ENCODE assay signal across 8 cellular contexts in genomic region chr19:58183822-58184215, GRCh38. TPM values are rescaled to one million over a fixed set of nuclear protein-coding genes. Genes with fewer than 3 reads are reported as not detected.
DNase-seq lines count a peak whose midpoint lies in the region; ATAC-seq, FAIRE-seq and TF ChIP-seq lines count a peak whose summit lies in the region.

No MANE protein-coding gene starts in this region.

- H3K9ac ChIP-seq in H1 (replicated peaks in 1 of 4; ENCODE audit: extremely low read depth in 1 of 4, low read depth in 3 of 4, low read length in 3 of 4), result peak overlapping the region; percentile 70 to 98 (median 86)

- peaks cover 9% of the 10 kb centered on the region; the same call in 1 of the 2 replicates for H3K23me2 ChIP-seq in H1 (ENCODE audit: low read depth, low read length)

- peaks cover 4% of the 10 kb centered on the region for H3K79me1 ChIP-seq in H1 (ENCODE audit: low read depth, low read length)

- peak overlapping the region; percentile 4; the same call in 1 of the 2 replicates for H2AK5ac ChIP-seq in H1 (ENCODE audit: low read depth, low read length)

- H4K8ac ChIP-seq in H1 (ENCODE audit: extremely low read depth, insufficient read depth, low read length), result peak overlapping the region; percentile 100

- peaks cover 37 to 40% of the 10 kb centered on the region in 2 experiments for H3K9me3 ChIP-seq in H1 (ENCODE audit: insufficient read depth in 2 of 2, low read depth in 1 of 2, low read length in 1 of 2)
- H3K9me3 ChIP-seq in osteoblast (ENCODE audit: low read depth, low read length), result peaks cover 36% of the 10 kb centered on the region

- H3K18ac ChIP-seq in H1 (ENCODE audit: extremely low read depth, low read length), result peak overlapping the region; percentile 60; the same call in 1 of the 2 replicates

- H3K4me3 ChIP-seq in H1 (ENCODE audit: extremely low read depth in 1 of 4, insufficient read depth in 2 of 4, low read depth in 3 of 4, low read length in 4 of 4) (peak overlapping the region; percentile 94 to 97 (median 96)), osteoblast (ENCODE audit: insufficient read depth, low read length) (peak overlapping the region; percentile 99)

- H2BK12ac ChIP-seq in H1 (ENCODE audit: low read depth, low read length), result no peak overlapping the region

- DNase-seq in GF-D8 (lab: John Stamatoyannopoulos, UW) (peak; percentile 33), NOMO-1 treated with dmso at 0.1 percent for 144 hours (lab: John Stamatoyannopoulos, UW; ENCODE audit: unreplicated experiment) (peak; percentile 41), H1 (ENCODE audit: low read depth in 1 of 2, low spot score in 2 of 2) (no peak), osteoblast (ENCODE audit: insufficient read length, low spot score, missing footprints) (no peak), SW 1271 (lab: John Stamatoyannopoulos, UW) (no peak), inferior parietal cortex (ENCODE audit: extremely low spot score) (no peak)

- no peak overlapping the region for H2BK120ac ChIP-seq in H1 (replicated peaks; ENCODE audit: low read depth, low read length)

- H3K14ac ChIP-seq in H1 (ENCODE audit: insufficient read length), result no peak overlapping the region

- WGBS in H1 (ENCODE audit: extremely low coverage in 1 of 2, insufficient coverage in 1 of 2, insufficient read length in 1 of 2, insufficient replicate concordance in 2 of 2, low coverage in 1 of 2, low lambda C conversion rate in 2 of 2, missing lambda C conversion rate in 1 of 2), 2 experiments, result 13% methylated on average over 13 of the region's 13 CpGs; no CpG with 5 or more reads in 1 of the 2 experiments

- no peak overlapping the region for H4K5ac ChIP-seq in H1 (ENCODE audit: insufficient read length, low read depth, low read length)

- TF ChIP-seq CTCF in H1 (IDR thresholded peaks at IDR 0.05; ENCODE audit: control extremely low read depth in 1 of 3, insufficient read depth in 1 of 3, low read depth in 1 of 3, low read length in 3 of 3), result no peak
- no peak for TF ChIP-seq CTCF in osteoblast (IDR thresholded peaks at IDR 0.05; ENCODE audit: extremely low read depth, low read depth, low read length)

- no peak overlapping the region for H4K91ac ChIP-seq in H1 (replicated peaks; ENCODE audit: insufficient read length, low read length)

- no peak overlapping the region for H3K56ac ChIP-seq in H1 (replicated peaks; ENCODE audit: insufficient read length, low read depth, low read length)

- H3K4me1 ChIP-seq in H1 (replicated peaks in 1 of 4; ENCODE audit: control insufficient read depth in 3 of 4, insufficient read depth in 4 of 4, low read length in 3 of 4) (no peaks in the 10 kb centered on the region; a peak in 1 of 7 replicates), osteoblast (ENCODE audit: insufficient read depth, low read length) (peaks cover 3% of the 10 kb centered on the region)

- no peak overlapping the region for H3K4ac ChIP-seq in H1 (replicated peaks; ENCODE audit: insufficient read length, low read depth, low read length)

- no peak for ATAC-seq in GM21529 (IDR thresholded peaks at IDR 0.05; ENCODE audit: unreplicated experiment)
- no peak for ATAC-seq in HG02678 (IDR thresholded peaks at IDR 0.05; ENCODE audit: unreplicated experiment)

- no peak for TF ChIP-seq EP300 in H1 (IDR thresholded peaks at IDR 0.05; ENCODE audit: borderline replicate concordance in 1 of 2, low read depth in 2 of 2, low read length in 2 of 2)

- H3K27me3 ChIP-seq in H1 (replicated peaks in 1 of 4; ENCODE audit: control insufficient read depth in 3 of 4, extremely low read depth in 1 of 4, insufficient read depth in 3 of 4, low read length in 3 of 4) (no peaks in the 10 kb centered on the region), osteoblast (ENCODE audit: insufficient read depth, low read length) (no peaks in the 10 kb centered on the region)

- no peak for TF ChIP-seq POLR2A in H1 (IDR thresholded peaks at IDR 0.05; ENCODE audit: control extremely low read depth in 1 of 2, low read depth in 2 of 2, low read length in 2 of 2)

- POLR2A ChIA-PET in H1 (lab: Charles Lee; ENCODE audit: partially characterized antibody), result interaction anchor here (0.7 to 2.2 kb wide), 39 partner anchors 8 to 364 kb away, joined by 3 to 25 read pairs (median 4); partner anchors contain the start of genes ERVK3-1, TRIM28, ZNF135 and ZNF329

- CTCF ChIA-PET in H1 (lab: Charles Lee; ENCODE audit: partially characterized antibody), result interaction anchor here (0.7 to 1.2 kb wide), 3 partner anchors 78 to 162 kb away, joined by 3 to 5 read pairs (median 3); no protein-coding TSS in a partner anchor

- no peak for FAIRE-seq in H1 (lab: Jason Lieb, UNC)

- no peak overlapping the region for H2BK15ac ChIP-seq in H1 (ENCODE audit: low read length)

- no peak for TF ChIP-seq RAD21 in H1 (IDR thresholded peaks at IDR 0.05 in 1 of 2, conservative IDR thresholded peaks at IDR 0.05 in 1 of 2; ENCODE audit: low read depth in 2 of 2, low read length in 2 of 2)

- peak overlapping the region; percentile 69 to 91 for H3K4me2 ChIP-seq in H1 (ENCODE audit: insufficient read depth in 1 of 2, low read depth in 2 of 2, low read length in 2 of 2)
- H3K4me2 ChIP-seq in osteoblast (ENCODE audit: insufficient read depth, low read length), result peak overlapping the region; percentile 84

- H2BK5ac ChIP-seq in H1 (ENCODE audit: low read depth, low read length), result peak overlapping the region; percentile 75

- H3K79me2 ChIP-seq in H1 (ENCODE audit: control insufficient read depth in 1 of 2, insufficient read depth in 2 of 2, low read length in 2 of 2), result peaks cover 2 to 12% of the 10 kb centered on the region in 2 experiments; a peak in 2 of 4 replicates
- peaks cover 61% of the 10 kb centered on the region for H3K79me2 ChIP-seq in osteoblast (ENCODE audit: insufficient read depth, low read length)

- H3K36me3 ChIP-seq in H1 (ENCODE audit: control insufficient read depth in 2 of 4, insufficient read depth in 4 of 4, low read length in 3 of 4) (peaks cover 9 to 33% (median 27%) of the 10 kb centered on the region in 4 experiments; a peak in 7 of 8 replicates), osteoblast (ENCODE audit: insufficient read depth, low read length) (peaks cover 33% of the 10 kb centered on the region)

- H3K27ac ChIP-seq in H1 (ENCODE audit: low read depth, low read length) (peak overlapping the region; percentile 99), osteoblast (ENCODE audit: low read depth, low read length) (peak overlapping the region; percentile 98)

- peak overlapping the region; percentile 21; the same call in 1 of the 2 replicates for H2AFZ ChIP-seq in H1 (ENCODE audit: low read length)
- H2AFZ ChIP-seq in osteoblast (ENCODE audit: low read length), result peak overlapping the region; percentile 95

- H4K20me1 ChIP-seq in H1 (replicated peaks in 1 of 2; ENCODE audit: control insufficient read depth in 1 of 2, insufficient read depth in 2 of 2, low read length in 2 of 2), result no peaks in the 10 kb centered on the region
- H4K20me1 ChIP-seq in osteoblast (ENCODE audit: insufficient read depth, low read length), result no peaks in the 10 kb centered on the region

- H2BK20ac ChIP-seq in H1 (ENCODE audit: low read length), result no peak overlapping the region

- no peak overlapping the region for H3K23ac ChIP-seq in H1 (ENCODE audit: insufficient read length)

TF ChIP-seq in H1, 55 proteins besides CTCF, POLR2A, EP300 and RAD21:
- no peak for TF ChIP-seq SP4 (IDR thresholded peaks at IDR 0.05; ENCODE audit: low read length)
- TF ChIP-seq SAP30 (IDR thresholded peaks at IDR 0.05; ENCODE audit: insufficient read depth, insufficient replicate concordance, low read length), result peak; percentile 64
- TF ChIP-seq KDM4A (IDR thresholded peaks at IDR 0.05; ENCODE audit: low read depth, low read length, severe bottlenecking), result peak; percentile 8
- TF ChIP-seq SP1 (IDR thresholded peaks at IDR 0.05; ENCODE audit: low read depth, low read length), result no peak

RNA-seq across cellular contexts. Expression of gene ZNF274, which starts 1.0 kb away (rescaled TPM):
- total RNA-seq in H1 (2021; fragmentation: NEBNext Ultra II Directional; extraction: Animal tissue kit (Norgen Biotek cat#: 25700)), result 25.1 and 27.7 TPM in 2 replicates
- polyA plus RNA-seq in H1 (2011; rRNA removed), result 13.3 and 14.2 TPM in 2 replicates
- 22.8 TPM for polyA plus RNA-seq in H1 (2011; cell fraction: cytosol; rRNA removed)
- 31.8 TPM for polyA plus RNA-seq in H1 (2011; cell fraction: nucleus; rRNA removed)
- polyA plus RNA-seq in H1 (2012, experiment 1 of 2), result 23.2 to 26.0 TPM (median 24.9 TPM) in 4 replicates
- 6.0 TPM for polyA plus RNA-seq in H1 (2012, experiment 2 of 2)
- 15.6 TPM for polyA plus RNA-seq in H1 (2013, experiment 1 of 2)
- 15.7 TPM for polyA plus RNA-seq in H1 (2013, experiment 2 of 2)
- 30.2 and 34.7 TPM in 2 replicates for polyA minus RNA-seq in H1 (2011; rRNA and poly(A)+ RNA removed)
- 18.1 TPM for polyA minus RNA-seq in H1 (2011; cell fraction: cytosol; rRNA and poly(A)+ RNA removed)
- polyA minus RNA-seq in H1 (2011; cell fraction: nucleus; rRNA and poly(A)+ RNA removed), result 42.1 TPM
- total RNA-seq in osteoblast, result 10.9 and 11.2 TPM in 2 replicates

RNA-seq across cellular contexts. Expression of gene ZNF329, which starts 33.2 kb away (rescaled TPM):
- 11.2 and 12.0 TPM in 2 replicates for total RNA-seq in H1 (2021; fragmentation: NEBNext Ultra II Directional; extraction: Animal tissue kit (Norgen Biotek cat#: 25700))
- polyA plus RNA-seq in H1 (2011; rRNA removed), result 5.0 and 5.8 TPM in 2 replicates
- 7.8 TPM for polyA plus RNA-seq in H1 (2011; cell fraction: cytosol; rRNA removed)
- 5.4 TPM for polyA plus RNA-seq in H1 (2011; cell fraction: nucleus; rRNA removed)
- 8.2 to 12.5 TPM (median 9.8 TPM) in 4 replicates for polyA plus RNA-seq in H1 (2012, experiment 1 of 2)
- polyA plus RNA-seq in H1 (2012, experiment 2 of 2), result 2.1 TPM
- polyA plus RNA-seq in H1 (2013, experiment 1 of 2), result 5.5 TPM
- polyA plus RNA-seq in H1 (2013, experiment 2 of 2), result 6.1 TPM
- 17.6 and 18.5 TPM in 2 replicates for polyA minus RNA-seq in H1 (2011; rRNA and poly(A)+ RNA removed)
- 11.0 TPM for polyA minus RNA-seq in H1 (2011; cell fraction: cytosol; rRNA and poly(A)+ RNA removed)
- 8.4 TPM for polyA minus RNA-seq in H1 (2011; cell fraction: nucleus; rRNA and poly(A)+ RNA removed)
- 11.9 and 12.7 TPM in 2 replicates for total RNA-seq in osteoblast

RNA-seq across cellular contexts. Expression of gene ZNF544, which starts 44.9 kb away (rescaled TPM):
- total RNA-seq in H1 (2021; fragmentation: NEBNext Ultra II Directional; extraction: Animal tissue kit (Norgen Biotek cat#: 25700)), result 54.5 and 60.8 TPM in 2 replicates
- polyA plus RNA-seq in H1 (2011; rRNA removed), result 47.9 and 48.8 TPM in 2 replicates
- 61.3 TPM for polyA plus RNA-seq in H1 (2011; cell fraction: cytosol; rRNA removed)
- polyA plus RNA-seq in H1 (2011; cell fraction: nucleus; rRNA removed), result 68.7 TPM
- 50.6 to 67.0 TPM (median 60.0 TPM) in 4 replicates for polyA plus RNA-seq in H1 (2012, experiment 1 of 2)
- 14.2 TPM for polyA plus RNA-seq in H1 (2012, experiment 2 of 2)
- polyA plus RNA-seq in H1 (2013, experiment 1 of 2), result 35.8 TPM
- polyA plus RNA-seq in H1 (2013, experiment 2 of 2), result 33.3 TPM
- 106 and 107 TPM in 2 replicates for polyA minus RNA-seq in H1 (2011; rRNA and poly(A)+ RNA removed)
- polyA minus RNA-seq in H1 (2011; cell fraction: cytosol; rRNA and poly(A)+ RNA removed), result 45.9 TPM
- polyA minus RNA-seq in H1 (2011; cell fraction: nucleus; rRNA and poly(A)+ RNA removed), result 135 TPM
- total RNA-seq in osteoblast, result 22.1 and 32.9 TPM in 2 replicates

Comparison
In these comparisons a context has a peak if more than half of its experiments do, and no peak if none do; other contexts are left out.
1. DNase-seq: peak in GF-D8 (single experiment) and NOMO-1 treated with dmso at 0.1 percent for 144 hours (single experiment); none in H1 (0 of 2), osteoblast (single experiment), SW 1271 (0 of 2) and inferior parietal cortex (single experiment).